In genomic region chr3:38382506-38383080, GRCh38 we compare ENCODE assay signal across 20 cellular contexts.
"Had no signal": no experiment of that assay in that cellular context is flagged by ENCODE, and none has a peak within 500 bp of the region (broad histone marks: within the 10 kb centered on the region; RNA-seq: fewer than 3 reads in every experiment).

No MANE protein-coding gene starts in this region.

- DNase-seq: activated CD4-positive, alpha-beta T cell treated with anti-CD3 and anti-CD28 coated beads for 1 hour; activated CD4-positive, alpha-beta T cell treated with anti-CD3 and anti-CD28 coated beads, Interleukin-2, amount 50 U/mL, for 1 hour; activated CD8-positive, alpha-beta T cell treated with anti-CD3 and anti-CD28 coated beads, Interleukin-2, amount 10 ng/mL, durations not matched to agents 7 days and 5 days; activated gamma-delta T cell; anterior cingulate cortex; body of pancreas; caudate nucleus; effector memory CD4-positive, alpha-beta T cell; heart left ventricle; left colon; lower lobe of right lung; naive thymus-derived CD4-positive, alpha-beta T cell; psoas muscle; right cardiac atrium; stimulated activated CD4-positive, alpha-beta T cell treated with anti-CD3 and anti-CD28 coated beads, Interleukin-4, amount 100 ng/mL, for 24 hours; stimulated activated naive CD8-positive, alpha-beta T cell treated with anti-CD3 and anti-CD28 coated beads, Interleukin-15, Interleukin-2, amounts not matched to agents 100 U/mL and 50 U/mL, for 24 hours; T-helper 1 cell; upper lobe of left lung had no signal

- H3K4me1 ChIP-seq: body of pancreas, gastroesophageal sphincter, heart left ventricle, lower lobe of right lung, neural progenitor cell, psoas muscle, upper lobe of left lung had no signal

- H3K27me3 ChIP-seq: body of pancreas, gastroesophageal sphincter, heart left ventricle, neural progenitor cell, upper lobe of left lung had no signal

- H3K9me3 ChIP-seq: body of pancreas had no signal

- H3K4me3 ChIP-seq: body of pancreas, gastroesophageal sphincter, heart left ventricle, lower lobe of right lung, neural progenitor cell, psoas muscle, upper lobe of left lung had no signal

- H3K27ac ChIP-seq: body of pancreas, gastroesophageal sphincter, heart left ventricle, lower lobe of right lung, neural progenitor cell, psoas muscle, upper lobe of left lung had no signal

- ATAC-seq: activated CD8-positive, alpha-beta T cell treated with anti-CD3 and anti-CD28 coated beads, Interleukin-2, amount 10 ng/mL, durations not matched to agents 7 days and 5 days; body of pancreas; gastroesophageal sphincter; heart left ventricle; left colon; lower lobe of right lung; naive thymus-derived CD4-positive, alpha-beta T cell; psoas muscle; right cardiac atrium; stimulated activated naive CD8-positive, alpha-beta T cell treated with anti-CD3 and anti-CD28 coated beads, Interleukin-15, Interleukin-2, amounts not matched to agents 100 U/mL and 50 U/mL, for 24 hours had no signal
